ENCODE assay signal across 9 cellular contexts in genomic region chr13:45728759-45729158, GRCh38. TPM values are rescaled to one million over a fixed set of nuclear protein-coding genes. Genes with fewer than 3 reads are reported as not detected.
DNase-seq lines count a peak whose midpoint lies in the region; ATAC-seq and TF ChIP-seq lines count a peak whose summit lies in the region.
"Had no signal": no experiment of that assay in that cellular context is flagged by ENCODE, and none has a peak within 500 bp of the region (broad histone marks: within the 10 kb centered on the region; RNA-seq: fewer than 3 reads in every experiment).

No MANE protein-coding gene starts in this region.

- no peak overlapping the region for H3K27ac ChIP-seq in mesendoderm (ENCODE audit: low read depth, low read length)
- H3K27ac ChIP-seq: thyroid gland had no signal

- H4K8ac ChIP-seq in mesendoderm (ENCODE audit: low read depth, low read length), result no peak overlapping the region

- no peak overlapping the region for H2BK120ac ChIP-seq in mesendoderm (ENCODE audit: low read depth, low read length)

- H3K4me1 Mint-ChIP-seq in stimulated activated memory B cell treated with anti-CD40 and anti-IgM and Interleukin-4, amounts not matched to agents 10 μg/mL and 1 μg/mL and 100 μg/mL, for 72 hours, result no peaks in the 10 kb centered on the region
- H3K4me1 Mint-ChIP-seq: activated B cell treated with CpG ODN at 0.5 μM for 24 hours had no signal

- H3K4me2 ChIP-seq in mesendoderm (ENCODE audit: low read length), result no peak overlapping the region

- WGBS in mesendoderm (ENCODE audit: extremely low coverage, insufficient coverage, low lambda C conversion rate), result no CpG with 5 or more reads among the region's 6 CpGs

- H3K56ac ChIP-seq in mesendoderm (ENCODE audit: low read length), result no peak overlapping the region

- H2BK15ac ChIP-seq in mesendoderm (replicated peaks; ENCODE audit: low read depth), result no peak overlapping the region

- peaks cover 8% of the 10 kb centered on the region for H3K27me3 Mint-ChIP-seq in stimulated activated memory B cell treated with anti-CD40 and anti-IgM and Interleukin-4, amounts not matched to agents 10 μg/mL and 1 μg/mL and 100 μg/mL, for 72 hours

- peak; percentile 66 for TF ChIP-seq CTCF in GM12875 (IDR thresholded peaks at IDR 0.05; ENCODE audit: borderline replicate concordance, insufficient read depth, low read depth, low read length)

- H3K36me3 Mint-ChIP-seq in stimulated activated memory B cell treated with anti-CD40 and anti-IgM and Interleukin-4, amounts not matched to agents 10 μg/mL and 1 μg/mL and 100 μg/mL, for 72 hours, result no peaks in the 10 kb centered on the region

- no peak overlapping the region for H3K4ac ChIP-seq in mesendoderm (ENCODE audit: low read depth, low read length)

- H3K27ac Mint-ChIP-seq in stimulated activated memory B cell treated with anti-CD40 and anti-IgM and Interleukin-4, amounts not matched to agents 10 μg/mL and 1 μg/mL and 100 μg/mL, for 72 hours, result no peak overlapping the region
- H3K27ac Mint-ChIP-seq: activated B cell treated with CpG ODN at 0.5 μM for 24 hours had no signal

- H3K36me3 ChIP-seq in mesendoderm (ENCODE audit: control insufficient read depth, insufficient read depth, low read length), result no peaks in the 10 kb centered on the region
- H3K36me3 ChIP-seq: thyroid gland had no signal

- H3K23ac ChIP-seq in mesendoderm (ENCODE audit: low read length), result no peak overlapping the region

- H3K27me3 ChIP-seq in mesendoderm (ENCODE audit: insufficient read depth, low read length, poor library complexity), result no peaks in the 10 kb centered on the region
- H3K27me3 ChIP-seq: thyroid gland had no signal

- H3K79me1 ChIP-seq in mesendoderm (ENCODE audit: low read length), result no peaks in the 10 kb centered on the region

- H4K5ac ChIP-seq in mesendoderm (ENCODE audit: low read length), result no peak overlapping the region

- no peaks in the 10 kb centered on the region for H3K79me2 ChIP-seq in mesendoderm (ENCODE audit: control insufficient read depth, insufficient read depth, low read length)

- H3K4me1 ChIP-seq in mesendoderm (ENCODE audit: control insufficient read depth, low read depth, low read length), result peaks cover 2% of the 10 kb centered on the region
- H3K4me1 ChIP-seq: thyroid gland had no signal

- no peak overlapping the region for H2BK5ac ChIP-seq in mesendoderm (ENCODE audit: low read length)

- DNase-seq in SKM-1 (lab: John Stamatoyannopoulos, UW; ENCODE audit: unreplicated experiment), result peak; percentile 23
- DNase-seq in mesendoderm, result peak; percentile 91
- no peak for DNase-seq in inferior parietal cortex (ENCODE audit: extremely low spot score)
- no peak for DNase-seq in COLO829 (ENCODE audit: low spot score)
- DNase-seq: activated B cell treated with CpG ODN at 0.5 μM for 24 hours, thyroid gland had no signal

- H3K9ac ChIP-seq in mesendoderm (ENCODE audit: low read length), result no peak overlapping the region

- no peak overlapping the region for H3K4me3 ChIP-seq in GM12875 (ENCODE audit: low read depth, low read length)
- no peak overlapping the region for H3K4me3 ChIP-seq in mesendoderm (ENCODE audit: low read length)
- H3K4me3 ChIP-seq: thyroid gland had no signal

- ATAC-seq in HG02981 (IDR thresholded peaks at IDR 0.05; ENCODE audit: unreplicated experiment), result peak; percentile 48
- ATAC-seq in stimulated activated memory B cell treated with anti-CD40 and anti-IgM and Interleukin-4, amounts not matched to agents 10 μg/mL and 1 μg/mL and 100 μg/mL, for 72 hours, result no peak

- no peak overlapping the region for H3K4me3 Mint-ChIP-seq in stimulated activated memory B cell treated with anti-CD40 and anti-IgM and Interleukin-4, amounts not matched to agents 10 μg/mL and 1 μg/mL and 100 μg/mL, for 72 hours
- H3K4me3 Mint-ChIP-seq: activated B cell treated with CpG ODN at 0.5 μM for 24 hours had no signal

- H3K9me3 Mint-ChIP-seq in stimulated activated memory B cell treated with anti-CD40 and anti-IgM and Interleukin-4, amounts not matched to agents 10 μg/mL and 1 μg/mL and 100 μg/mL, for 72 hours, result no peaks in the 10 kb centered on the region
- H3K9me3 Mint-ChIP-seq: activated B cell treated with CpG ODN at 0.5 μM for 24 hours had no signal

- no peak overlapping the region for H3K18ac ChIP-seq in mesendoderm (ENCODE audit: low read length)

- H2AK5ac ChIP-seq in mesendoderm (ENCODE audit: low read length), result no peak overlapping the region

RNA-seq across cellular contexts. Expression of gene CBY2, which starts 26.6 kb away (rescaled TPM):
- not detected for polyA plus RNA-seq in mesendoderm (2013, experiment 1 of 2)
- polyA plus RNA-seq in mesendoderm (2013, experiment 2 of 2), result not detected

Comparison
In these comparisons a context has a peak if more than half of its experiments do, and no peak if none do; other contexts are left out.
1. DNase-seq: peak in SKM-1 (single experiment) and mesendoderm (single experiment); none in inferior parietal cortex (single experiment) and COLO829 (single experiment).